In genomic region chr14:19975291-19975690, GRCh38 we compare ENCODE assay signal across 20 cellular contexts. TPM values are rescaled to one million over a fixed set of nuclear protein-coding genes. Genes with fewer than 3 reads are reported as not detected.
DNase-seq lines count a peak whose midpoint lies in the region; ATAC-seq lines count a peak whose summit lies in the region.
"Had no signal": no experiment of that assay in that cellular context is flagged by ENCODE, and none has a peak within 500 bp of the region (broad histone marks: within the 10 kb centered on the region; RNA-seq: fewer than 3 reads in every experiment).

Gene OR4K15, plus strand, starts transcription at chr14:19975591. Its CDS starts 0 bp downstream, at chr14:19975591.

- H3K9me3 ChIP-seq in T-helper 17 cell (ENCODE audit: control insufficient read depth, low read length, poor library complexity, severe bottlenecking): no peaks in the 10 kb centered on the region
- H3K9me3 ChIP-seq: BE2C had no signal

- peak within 1 kb of the TSS; percentile 82 for H3K27ac Mint-ChIP-seq in activated CD4-positive, alpha-beta T cell treated with anti-CD3 and anti-CD28 coated beads, Interleukin-2, amount 10 ng/mL, durations not matched to agents 7 days and 5 days
- peak within 1 kb of the TSS; percentile 15 for H3K27ac Mint-ChIP-seq in activated naive CD8-positive, alpha-beta T cell treated with anti-CD3 and anti-CD28 coated beads, Interleukin-2, amount 10 ng/mL, durations not matched to agents 7 days and 5 days
- no peak within 1 kb of the TSS for H3K27ac Mint-ChIP-seq in activated naive CD8-positive, alpha-beta T cell treated with anti-CD3 and anti-CD28 coated beads, Interleukin-2, amount 50 U/mL, for 24 hours
- H3K27ac Mint-ChIP-seq in T-helper 17 cell: no peak within 1 kb of the TSS
- H3K27ac Mint-ChIP-seq in stimulated activated effector memory CD8-positive, alpha-beta T cell treated with anti-CD3 and anti-CD28 coated beads, Interleukin-12 subunit alpha, Interleukin-12 subunit beta, amount 100 ng/mL, for 72 hours: peak within 1 kb of the TSS; percentile 30

- H3K9me3 Mint-ChIP-seq in activated CD4-positive, alpha-beta T cell treated with anti-CD3 and anti-CD28 coated beads, Interleukin-2, amount 10 ng/mL, durations not matched to agents 7 days and 5 days: peaks cover 20% of the 10 kb centered on the region
- H3K9me3 Mint-ChIP-seq in activated naive CD8-positive, alpha-beta T cell treated with anti-CD3 and anti-CD28 coated beads, Interleukin-2, amount 10 ng/mL, durations not matched to agents 7 days and 5 days: peaks cover 9% of the 10 kb centered on the region
- no peaks in the 10 kb centered on the region for H3K9me3 Mint-ChIP-seq in activated naive CD8-positive, alpha-beta T cell treated with anti-CD3 and anti-CD28 coated beads, Interleukin-2, amount 50 U/mL, for 24 hours
- H3K9me3 Mint-ChIP-seq in stimulated activated effector memory CD8-positive, alpha-beta T cell treated with anti-CD3 and anti-CD28 coated beads, Interleukin-12 subunit alpha, Interleukin-12 subunit beta, amount 100 ng/mL, for 72 hours: peaks cover 10% of the 10 kb centered on the region

- peaks cover 26% of the 10 kb centered on the region for H3K4me1 Mint-ChIP-seq in activated CD4-positive, alpha-beta T cell treated with anti-CD3 and anti-CD28 coated beads, Interleukin-2, amount 10 ng/mL, durations not matched to agents 7 days and 5 days
- peaks cover 11% of the 10 kb centered on the region for H3K4me1 Mint-ChIP-seq in activated naive CD8-positive, alpha-beta T cell treated with anti-CD3 and anti-CD28 coated beads, Interleukin-2, amount 10 ng/mL, durations not matched to agents 7 days and 5 days
- peaks cover 22% of the 10 kb centered on the region for H3K4me1 Mint-ChIP-seq in activated naive CD8-positive, alpha-beta T cell treated with anti-CD3 and anti-CD28 coated beads, Interleukin-2, amount 50 U/mL, for 24 hours
- peaks cover 16% of the 10 kb centered on the region for H3K4me1 Mint-ChIP-seq in T-helper 17 cell
- H3K4me1 Mint-ChIP-seq in stimulated activated effector memory CD8-positive, alpha-beta T cell treated with anti-CD3 and anti-CD28 coated beads, Interleukin-12 subunit alpha, Interleukin-12 subunit beta, amount 100 ng/mL, for 72 hours: peaks cover 22% of the 10 kb centered on the region

- peaks cover 14% of the 10 kb centered on the region for H3K36me3 Mint-ChIP-seq in activated CD4-positive, alpha-beta T cell treated with anti-CD3 and anti-CD28 coated beads, Interleukin-2, amount 10 ng/mL, durations not matched to agents 7 days and 5 days (ENCODE audit: low read depth)
- peaks cover 9% of the 10 kb centered on the region for H3K36me3 Mint-ChIP-seq in activated naive CD8-positive, alpha-beta T cell treated with anti-CD3 and anti-CD28 coated beads, Interleukin-2, amount 10 ng/mL, durations not matched to agents 7 days and 5 days
- no peaks in the 10 kb centered on the region for H3K36me3 Mint-ChIP-seq in activated naive CD8-positive, alpha-beta T cell treated with anti-CD3 and anti-CD28 coated beads, Interleukin-2, amount 50 U/mL, for 24 hours (ENCODE audit: low read depth)
- H3K36me3 Mint-ChIP-seq in T-helper 17 cell (ENCODE audit: low read depth): peaks cover 2% of the 10 kb centered on the region
- no peaks in the 10 kb centered on the region for H3K36me3 Mint-ChIP-seq in stimulated activated effector memory CD8-positive, alpha-beta T cell treated with anti-CD3 and anti-CD28 coated beads, Interleukin-12 subunit alpha, Interleukin-12 subunit beta, amount 100 ng/mL, for 72 hours

- H3K27me3 Mint-ChIP-seq in activated CD4-positive, alpha-beta T cell treated with anti-CD3 and anti-CD28 coated beads, Interleukin-2, amount 10 ng/mL, durations not matched to agents 7 days and 5 days: no peaks in the 10 kb centered on the region
- H3K27me3 Mint-ChIP-seq in activated naive CD8-positive, alpha-beta T cell treated with anti-CD3 and anti-CD28 coated beads, Interleukin-2, amount 10 ng/mL, durations not matched to agents 7 days and 5 days: no peaks in the 10 kb centered on the region
- no peaks in the 10 kb centered on the region for H3K27me3 Mint-ChIP-seq in activated naive CD8-positive, alpha-beta T cell treated with anti-CD3 and anti-CD28 coated beads, Interleukin-2, amount 50 U/mL, for 24 hours
- no peaks in the 10 kb centered on the region for H3K27me3 Mint-ChIP-seq in T-helper 17 cell

- CTCF ChIA-PET in activated CD4-positive, alpha-beta T cell treated with anti-CD3 and anti-CD28 coated beads, Interleukin-2, amount 10 ng/mL, durations not matched to agents 7 days and 5 days (lab: Charles Lee): no interaction called here

- H3K4me3 Mint-ChIP-seq in activated CD4-positive, alpha-beta T cell treated with anti-CD3 and anti-CD28 coated beads, Interleukin-2, amount 10 ng/mL, durations not matched to agents 7 days and 5 days: no peak within 1 kb of the TSS
- H3K4me3 Mint-ChIP-seq in activated naive CD8-positive, alpha-beta T cell treated with anti-CD3 and anti-CD28 coated beads, Interleukin-2, amount 10 ng/mL, durations not matched to agents 7 days and 5 days: peak within 1 kb of the TSS; percentile 28
- H3K4me3 Mint-ChIP-seq in activated naive CD8-positive, alpha-beta T cell treated with anti-CD3 and anti-CD28 coated beads, Interleukin-2, amount 50 U/mL, for 24 hours: no peak within 1 kb of the TSS
- peak within 1 kb of the TSS; percentile 22 for H3K4me3 Mint-ChIP-seq in T-helper 17 cell
- no peak within 1 kb of the TSS for H3K4me3 Mint-ChIP-seq in stimulated activated effector memory CD8-positive, alpha-beta T cell treated with anti-CD3 and anti-CD28 coated beads, Interleukin-12 subunit alpha, Interleukin-12 subunit beta, amount 100 ng/mL, for 72 hours

- DNase-seq in activated CD4-positive, alpha-beta T cell treated with anti-CD3 and anti-CD28 coated beads, Interleukin-2, amount 10 ng/mL, durations not matched to agents 7 days and 5 days: no peak
- no peak for DNase-seq in activated CD4-positive, alpha-beta T cell treated with anti-CD3 and anti-CD28 coated beads for 4 hours
- DNase-seq in activated naive CD8-positive, alpha-beta T cell treated with anti-CD3 and anti-CD28 coated beads, Interleukin-2, amount 10 ng/mL, durations not matched to agents 7 days and 5 days: no peak
- DNase-seq in activated naive CD8-positive, alpha-beta T cell treated with anti-CD3 and anti-CD28 coated beads, Interleukin-2, amount 50 U/mL, for 24 hours: no peak
- no peak for DNase-seq in T-helper 17 cell
- DNase-seq in stimulated activated effector memory CD8-positive, alpha-beta T cell treated with anti-CD3 and anti-CD28 coated beads, Interleukin-12 subunit alpha, Interleukin-12 subunit beta, amount 100 ng/mL, for 72 hours (ENCODE audit: low spot score in 2 of 2): no peak
- DNase-seq in GM19238 (ENCODE audit: insufficient read length, low spot score): no peak
- DNase-seq: BE2C, DMS79, KG1, MV-4-11, NCI-H187, NCI-H2107, NCI-H2227 treated with DMSO at 0.1 percent for 48 hours, NCI-H510A treated with DMSO at 0.1 percent for 48 hours, NCI-H82, SHP77 had no signal

- POLR2A ChIA-PET in activated CD4-positive, alpha-beta T cell treated with anti-CD3 and anti-CD28 coated beads, Interleukin-2, amount 10 ng/mL, durations not matched to agents 7 days and 5 days (lab: Charles Lee): no interaction called here
- POLR2A ChIA-PET in activated naive CD8-positive, alpha-beta T cell treated with anti-CD3 and anti-CD28 coated beads, Interleukin-2, amount 10 ng/mL, durations not matched to agents 7 days and 5 days (lab: Charles Lee): no interaction called here

- no peak for ATAC-seq in activated naive CD8-positive, alpha-beta T cell treated with anti-CD3 and anti-CD28 coated beads, Interleukin-2, amount 10 ng/mL, durations not matched to agents 7 days and 5 days (ENCODE audit: low read depth)
- ATAC-seq in activated naive CD8-positive, alpha-beta T cell treated with anti-CD3 and anti-CD28 coated beads, Interleukin-2, amount 50 U/mL, for 24 hours: no peak
- ATAC-seq in T-helper 17 cell: no peak
- no peak for ATAC-seq in stimulated activated effector memory CD8-positive, alpha-beta T cell treated with anti-CD3 and anti-CD28 coated beads, Interleukin-12 subunit alpha, Interleukin-12 subunit beta, amount 100 ng/mL, for 72 hours
- no peak for ATAC-seq in HG03571 (IDR thresholded peaks at IDR 0.05; ENCODE audit: unreplicated experiment)

RNA-seq across cellular contexts. Expression of gene OR4K15, which starts in this region (rescaled TPM):
- not detected for total RNA-seq in activated CD4-positive, alpha-beta T cell treated with anti-CD3 and anti-CD28 coated beads, Interleukin-2, amount 10 ng/mL, durations not matched to agents 7 days and 5 days
- total RNA-seq in activated naive CD8-positive, alpha-beta T cell treated with anti-CD3 and anti-CD28 coated beads, Interleukin-2, amount 10 ng/mL, durations not matched to agents 7 days and 5 days: not detected
- not detected for total RNA-seq in T-helper 17 cell
- total RNA-seq: HepG2, RPMI7951 had no signal

Comparison
In these comparisons a context has a peak if more than half of its experiments do, and no peak if none do; other contexts are left out.
1. H3K27ac Mint-ChIP-seq: peak in activated CD4-positive, alpha-beta T cell treated with anti-CD3 and anti-CD28 coated beads, Interleukin-2, amount 10 ng/mL, durations not matched to agents 7 days and 5 days (single experiment), activated naive CD8-positive, alpha-beta T cell treated with anti-CD3 and anti-CD28 coated beads, Interleukin-2, amount 10 ng/mL, durations not matched to agents 7 days and 5 days (single experiment) and stimulated activated effector memory CD8-positive, alpha-beta T cell treated with anti-CD3 and anti-CD28 coated beads, Interleukin-12 subunit alpha, Interleukin-12 subunit beta, amount 100 ng/mL, for 72 hours (single experiment); none in activated naive CD8-positive, alpha-beta T cell treated with anti-CD3 and anti-CD28 coated beads, Interleukin-2, amount 50 U/mL, for 24 hours (single experiment) and T-helper 17 cell (single experiment).
2. H3K4me3 Mint-ChIP-seq: peak in activated naive CD8-positive, alpha-beta T cell treated with anti-CD3 and anti-CD28 coated beads, Interleukin-2, amount 10 ng/mL, durations not matched to agents 7 days and 5 days (single experiment) and T-helper 17 cell (single experiment); none in activated CD4-positive, alpha-beta T cell treated with anti-CD3 and anti-CD28 coated beads, Interleukin-2, amount 10 ng/mL, durations not matched to agents 7 days and 5 days (single experiment), activated naive CD8-positive, alpha-beta T cell treated with anti-CD3 and anti-CD28 coated beads, Interleukin-2, amount 50 U/mL, for 24 hours (single experiment) and stimulated activated effector memory CD8-positive, alpha-beta T cell treated with anti-CD3 and anti-CD28 coated beads, Interleukin-12 subunit alpha, Interleukin-12 subunit beta, amount 100 ng/mL, for 72 hours (single experiment).